ENCODE assay signal across 13 cellular contexts in genomic region chr3:48157215-48157840, GRCh38. TPM values are rescaled to one million over a fixed set of nuclear protein-coding genes. Genes with fewer than 3 reads are reported as not detected.
DNase-seq lines count a peak whose midpoint lies in the region; ATAC-seq and TF ChIP-seq lines count a peak whose summit lies in the region.
"Had no signal": no experiment of that assay in that cellular context is flagged by ENCODE, and none has a peak within 500 bp of the region (broad histone marks: within the 10 kb centered on the region; RNA-seq: fewer than 3 reads in every experiment).

No MANE protein-coding gene starts in this region.

- POLR2A ChIA-PET in PC-9 (lab: Charles Lee; ENCODE audit: unreplicated experiment) = interaction anchor here (0.5 to 0.7 kb wide), 2 partner anchors 315 to 355 kb away, joined by 3 read pairs; no protein-coding TSS in a partner anchor

- intact Hi-C loops in left cardiac atrium (cut with DNase I) = loop anchor here (5.0 to 10.0 kb wide), 2 partner anchors 163 to 320 kb away; no protein-coding TSS in a partner anchor
- intact Hi-C loops in Right ventricle myocardium superior (cut with DNase I) = no loop called here
- intact Hi-C loops in PC-9 (cut with micrococcal nuclease; ENCODE audit: unreplicated experiment) = loop anchor here (10.0 kb wide), 1 partner anchor 733 kb away; no protein-coding TSS in a partner anchor
- intact Hi-C loops in thyroid gland (cut with DNase I) = loop anchor here (10.0 kb wide), 1 partner anchor 63 kb away; no protein-coding TSS in a partner anchor
- intact Hi-C loops in psoas muscle (cut with DNase I) = loop anchor here in 1 of 2 donors (10.0 kb wide), 1 partner anchor 173 kb away; no protein-coding TSS in a partner anchor

- no peaks in the 10 kb centered on the region for H3K79me2 ChIP-seq in PC-9 (ENCODE audit: low read depth)

- H3K4me2 ChIP-seq in PC-9 = no peak overlapping the region

- no peaks in the 10 kb centered on the region for H3K9me2 ChIP-seq in PC-9 (ENCODE audit: insufficient read depth)

- BruUV-seq in PC-9 (replicated peaks; lab: Mats Ljungman, UMichigan) = no TSS peak

- no peaks in the 10 kb centered on the region for H3K36me3 ChIP-seq in PC-9 (ENCODE audit: low read depth)
- H3K36me3 ChIP-seq in thyroid gland = peaks cover 0 to 5% of the 10 kb centered on the region in 2 donors
- no peaks in the 10 kb centered on the region for H3K36me3 ChIP-seq in psoas muscle (ENCODE audit: insufficient read depth in 1 of 2, low read depth in 1 of 2)
- H3K36me3 ChIP-seq: tibial nerve had no signal

- 84 to 86% methylated on average over 5 of the region's 5 CpGs for WGBS in thyroid gland, 2 donors
- WGBS in psoas muscle, 3 donors = 86 to 92% (median 89%) methylated on average over 5 of the region's 5 CpGs

- CTCF ChIA-PET in PC-9 (lab: Charles Lee) = interaction anchor here (0.6 to 1.2 kb wide), 4 partner anchors 56 to 691 kb away, joined by 3 to 5 read pairs (median 4); no protein-coding TSS in a partner anchor

- H3K4me3 ChIP-seq in PC-9 = no peak overlapping the region
- H3K4me3 ChIP-seq in fibroblast of the aortic adventitia (ENCODE audit: low read depth, low read length) = no peak overlapping the region
- no peak overlapping the region for H3K4me3 ChIP-seq in thyroid gland (replicated peaks in 1 of 3)
- no peak overlapping the region for H3K4me3 ChIP-seq in psoas muscle
- H3K4me3 ChIP-seq: tibial nerve had no signal

- no peaks in the 10 kb centered on the region for H3K9me3 ChIP-seq in PC-9 (ENCODE audit: insufficient read depth, low read depth)
- no peaks in the 10 kb centered on the region for H3K9me3 ChIP-seq in thyroid gland
- H3K9me3 ChIP-seq in psoas muscle = no peaks in the 10 kb centered on the region
- H3K9me3 ChIP-seq: neutrophil, tibial nerve had no signal

- peak; percentile 30 to 80 for ATAC-seq in left cardiac atrium
- ATAC-seq in Right ventricle myocardium superior (ENCODE audit: poor library complexity) = no peak
- ATAC-seq in psoas muscle = no peak

- H3K27me3 ChIP-seq in PC-9 (ENCODE audit: insufficient read depth, low read depth) (no peaks in the 10 kb centered on the region), thyroid gland (no peaks in the 10 kb centered on the region), psoas muscle (ENCODE audit: insufficient read depth in 3 of 3, low read length in 2 of 3) (no peaks in the 10 kb centered on the region)
- H3K27me3 ChIP-seq: brain microvascular endothelial cell, neutrophil, tibial nerve had no signal

- H3K4me1 ChIP-seq in PC-9 (replicated peaks; ENCODE audit: insufficient read depth) = peaks cover 35% of the 10 kb centered on the region
- H3K4me1 ChIP-seq in thyroid gland = peaks cover 11 to 13% of the 10 kb centered on the region in 2 donors
- no peaks in the 10 kb centered on the region for H3K4me1 ChIP-seq in psoas muscle

- H4K20me1 ChIP-seq in PC-9 (ENCODE audit: insufficient read depth) = no peaks in the 10 kb centered on the region

- TF ChIP-seq CTCF in PC-9 (conservative IDR thresholded peaks at IDR 0.05) = no peak
- no peak for TF ChIP-seq CTCF in fibroblast of the aortic adventitia (IDR thresholded peaks at IDR 0.05; ENCODE audit: insufficient read depth, low read length)
- no peak for TF ChIP-seq CTCF in thyroid gland (IDR thresholded peaks at IDR 0.05)
- no peak for TF ChIP-seq CTCF in psoas muscle (IDR thresholded peaks at IDR 0.05)

- peak overlapping the region; percentile 30; the same call in 1 of the 2 replicates for H3K27ac ChIP-seq in PC-9
- no peak overlapping the region for H3K27ac ChIP-seq in thyroid gland
- no peak overlapping the region for H3K27ac ChIP-seq in psoas muscle
- H3K27ac ChIP-seq: brain microvascular endothelial cell, neutrophil, tibial nerve, VCaP had no signal

- DNase-seq in left cardiac atrium (no peak), Right ventricle myocardium superior (no peak), PC-9 (peak in 1 of 2 experiments; percentile 77), fibroblast of the aortic adventitia (ENCODE audit: low read depth) (peak; percentile 49), thyroid gland (peak; percentile 11 to 28), GF-D8 (lab: John Stamatoyannopoulos, UW) (no peak), NCI-H524 (lab: John Stamatoyannopoulos, UW) (no peak), psoas muscle (no peak)
- DNase-seq: NCI-H1105 had no signal

- H3F3A ChIP-seq in PC-9 (ENCODE audit: insufficient read depth, low read depth) = peaks cover 33% of the 10 kb centered on the region; the same call in 1 of the 2 replicates

- no peak overlapping the region for H2AFZ ChIP-seq in PC-9

- no peak for TF ChIP-seq POLR2A in thyroid gland (IDR thresholded peaks at IDR 0.05)

RNA-seq across cellular contexts. Expression of gene CDC25A, which starts 30.9 kb away (rescaled TPM):
- total RNA-seq in left cardiac atrium (under 1 TPM; 0.65 to 0.94 TPM), Right ventricle myocardium superior (0.83 TPM), PC-9 (2021) (9.7 and 10.5 TPM in 2 replicates), fibroblast of the aortic adventitia (ENCODE audit: low replicate concordance) (0.90 and 13.6 TPM in 2 replicates), thyroid gland (1 to 10 TPM in 3 of 4 donors, under 1 TPM in 1; 0.94 to 4.0 (median 3.7) TPM), psoas muscle (under 1 TPM; 0.38 to 0.93 (median 0.52) TPM)
- polyA plus RNA-seq in psoas muscle = 1 to 10 TPM in 1 of 3 donors, under 1 TPM in 2; 0.20 to 2.9 (median 0.33) TPM

Comparison
In these comparisons a context has a peak if more than half of its experiments do, and no peak if none do; other contexts are left out.
1. ATAC-seq: peak in left cardiac atrium (2 of 2); none in Right ventricle myocardium superior (single experiment) and psoas muscle (0 of 4).
2. DNase-seq: peak in fibroblast of the aortic adventitia (single experiment) and thyroid gland (2 of 2); none in left cardiac atrium (single experiment), Right ventricle myocardium superior (single experiment), GF-D8 (single experiment), NCI-H524 (0 of 2) and psoas muscle (0 of 2).